In genomic region chr6:12324096-12324495, GRCh38 we compare ENCODE assay signal across 8 cellular contexts. TPM values are rescaled to one million over a fixed set of nuclear protein-coding genes. Genes with fewer than 3 reads are reported as not detected.
DNase-seq lines count a peak whose midpoint lies in the region; ATAC-seq and TF ChIP-seq lines count a peak whose summit lies in the region.
"Had no signal": no experiment of that assay in that cellular context is flagged by ENCODE, and none has a peak within 500 bp of the region (broad histone marks: within the 10 kb centered on the region; RNA-seq: fewer than 3 reads in every experiment).

No MANE protein-coding gene starts in this region.

- POLR2A ChIA-PET in GM10248 (lab: Yijun Ruan, JAX) = no interaction called here

- TF ChIP-seq POLR2A in transverse colon (IDR thresholded peaks at IDR 0.05) (no peak), tibial nerve (IDR thresholded peaks at IDR 0.05) (no peak)

- intact Hi-C loops in transverse colon (cut with DNase I; ENCODE audit: low total_unique reads) = no loop called here

- WGBS in transverse colon (ENCODE audit: low coverage in 1 of 2), 2 donors = 38 to 49% methylated on average over 3 of the region's 3 CpGs
- 69 to 88% methylated on average over 3 of the region's 3 CpGs for WGBS in tibial nerve, 2 donors

- H3K36me3 ChIP-seq in transverse colon (no peaks in the 10 kb centered on the region), tibial nerve (no peaks in the 10 kb centered on the region)

- CTCF ChIA-PET in GM10248 (lab: Yijun Ruan, JAX) = interaction anchor here (1.3 to 2.1 kb wide), 3 partner anchors 10 to 669 kb away, joined by 3 to 7 read pairs (median 5); partner anchors contain the start of gene EDN1

- TF ChIP-seq CTCF in foreskin keratinocyte (conservative IDR thresholded peaks at IDR 0.05) (no peak), transverse colon (IDR thresholded peaks at IDR 0.05) (no peak), GM10248 (IDR thresholded peaks at IDR 0.05; ENCODE audit: control extremely low read depth, extremely low read depth, low read depth, missing control alignments) (no peak), tibial nerve (IDR thresholded peaks at IDR 0.05) (no peak)

- H3K27me3 ChIP-seq in foreskin keratinocyte (no peaks in the 10 kb centered on the region), transverse colon (no peaks in the 10 kb centered on the region), tibial nerve (no peaks in the 10 kb centered on the region)

- H3K9me3 ChIP-seq in transverse colon (no peaks in the 10 kb centered on the region), tibial nerve (no peaks in the 10 kb centered on the region)

- H3K4me1 ChIP-seq in foreskin keratinocyte (peaks cover 38% of the 10 kb centered on the region), transverse colon (peaks cover 0 to 11% (median 2%) of the 10 kb centered on the region in 4 donors), tibial nerve (no peaks in the 10 kb centered on the region)

- no peak overlapping the region for H3K4me3 ChIP-seq in transverse colon
- H3K4me3 ChIP-seq in tibial nerve = no peak overlapping the region

- in situ Hi-C loops in transverse colon (cut with MboI; ENCODE audit: low pct_ligation_motif_present in 1 of 4, low pct_unique_long_range_greater_than_20kb in 1 of 4, low sequenced_read_pairs in 3 of 4) = loop anchor here in 1 of 4 donors (25.0 kb wide), 1 partner anchor 263 kb away; no protein-coding TSS in a partner anchor

- H3K27ac ChIP-seq in foreskin keratinocyte (peak overlapping the region; percentile 94), transverse colon (peak overlapping the region; percentile 64 to 74 (median 67)), tibial nerve (no peak overlapping the region)

- ATAC-seq in foreskin keratinocyte = peak; percentile 84

- TF ChIP-seq EP300 in transverse colon (IDR thresholded peaks at IDR 0.05; ENCODE audit: low read depth) = peak; percentile 34
- peak in 1 of 2 donors; percentile 11 for TF ChIP-seq EP300 in tibial nerve (IDR thresholded peaks at IDR 0.05)

- DNase-seq in HK-2 (ENCODE audit: unreplicated experiment) = peak; percentile 58
- peak; percentile 95 for DNase-seq in SW480 (ENCODE audit: low spot score)
- DNase-seq in foreskin keratinocyte = peak; percentile 100
- peak; percentile 65 for DNase-seq in transverse colon
- no peak for DNase-seq in GM10248 (ENCODE audit: extremely low spot score)
- no peak for DNase-seq in tibial nerve (ENCODE audit: low spot score in 2 of 2)
- DNase-seq in DMS 273 (lab: John Stamatoyannopoulos, UW; ENCODE audit: unreplicated experiment) = no peak
- DNase-seq: Kasumi-1 had no signal

RNA-seq across cellular contexts. Expression of gene EDN1, which starts 33.9 kb away (rescaled TPM):
- 26.5 and 39.6 TPM in 2 replicates for total RNA-seq in foreskin keratinocyte
- polyA plus RNA-seq in foreskin keratinocyte = 16.2 and 27.5 TPM in 2 replicates
- 10 to 100 TPM in 2 of 4 donors, 1 to 10 TPM in 2; 3.6 to 23.2 (median 14.2) TPM for total RNA-seq in transverse colon
- 10 to 100 TPM; 18.2 to 48.8 (median 38.3) TPM for total RNA-seq in tibial nerve

Comparison
In these comparisons a context has a peak if more than half of its experiments do, and no peak if none do; other contexts are left out.
1. DNase-seq: peak in HK-2 (single experiment), SW480 (single experiment), foreskin keratinocyte (2 of 2) and transverse colon (single experiment); none in GM10248 (single experiment), tibial nerve (0 of 2) and DMS 273 (single experiment).
2. H3K27ac ChIP-seq: peak in foreskin keratinocyte (single experiment) and transverse colon (4 of 4); none in tibial nerve (0 of 4).